8 cellular contexts compared by ENCODE assay signal in genomic region chr7:27095897-27096755, GRCh38. TPM values are rescaled to one million over a fixed set of nuclear protein-coding genes. Genes with fewer than 3 reads are reported as not detected.
DNase-seq lines count a peak whose midpoint lies in the region; ATAC-seq and TF ChIP-seq lines count a peak whose summit lies in the region.

Gene HOXA1, minus strand, starts transcription at chr7:27096000. Its CDS starts 88 bp downstream, at chr7:27095912.

- peak; percentile 23 for DNase-seq in Ammon's horn (ENCODE audit: low spot score)
- peak; percentile 84 for DNase-seq in NCI-H446 treated with DMSO at 0.1 percent for 48 hours (lab: John Stamatoyannopoulos, UW)
- DNase-seq in activated CD4-positive, alpha-beta T cell treated with anti-CD3 and anti-CD28 coated beads, Interleukin-2, amount 50 U/mL, for 1 hour, result peak; percentile 70
- DNase-seq in effector CD4-positive, alpha-beta T cell, result peak; percentile 66
- peak; percentile 87 to 93 for DNase-seq in mesothelial cell of epicardium (ENCODE audit: low spot score in 2 of 2, unreplicated experiment in 2 of 2)
- peak; percentile 25 to 57 for DNase-seq in stimulated activated CD8-positive, alpha-beta memory T cell treated with anti-CD3 and anti-CD28 coated beads, Interleukin-4, amount 100 ng/mL, for 1 hour (ENCODE audit: low read depth in 2 of 2, low spot score in 1 of 2)

- H3K27me3 Mint-ChIP-seq in mesothelial cell of epicardium (ENCODE audit: low read depth), result no peaks in the 10 kb centered on the region

- peaks cover 16% of the 10 kb centered on the region for H3K36me3 Mint-ChIP-seq in mesothelial cell of epicardium

- peak; percentile 89 for ATAC-seq in HG03280 (IDR thresholded peaks at IDR 0.05; ENCODE audit: unreplicated experiment)

- TF ChIP-seq CTCF in mesothelial cell of epicardium (IDR thresholded peaks at IDR 0.05; ENCODE audit: unreplicated experiment), result no peak

- H3K9me3 Mint-ChIP-seq in mesothelial cell of epicardium, result no peaks in the 10 kb centered on the region

- TF ChIP-seq POLR2A in GM19193 (IDR thresholded peaks at IDR 0.05; ENCODE audit: extremely low read depth, insufficient read depth, insufficient read length), result peak; percentile 68

- peak within 1 kb of the TSS; percentile 98 for H3K4me3 Mint-ChIP-seq in mesothelial cell of epicardium

- H3K27ac Mint-ChIP-seq in mesothelial cell of epicardium, result peak within 1 kb of the TSS; percentile 100

- peaks cover 68% of the 10 kb centered on the region for H3K4me1 Mint-ChIP-seq in mesothelial cell of epicardium

RNA-seq across cellular contexts. Expression of gene HOXA1, which starts in this region (rescaled TPM):
- 13.7 to 14.6 TPM (median 14.0 TPM) in 3 replicates for total RNA-seq in mesothelial cell of epicardium

Comparison
In these comparisons a context has a peak if more than half of its experiments do, and no peak if none do; other contexts are left out.
1. Peak in every context shown above with its lines: DNase-seq and ATAC-seq.
2. DNase-seq: peak in every context shown above with its lines; median percentile 90 in mesothelial cell of epicardium; 84 in NCI-H446 treated with DMSO at 0.1 percent for 48 hours; 70 in activated CD4-positive, alpha-beta T cell treated with anti-CD3 and anti-CD28 coated beads, Interleukin-2, amount 50 U/mL, for 1 hour; 66 in effector CD4-positive, alpha-beta T cell; 41 in stimulated activated CD8-positive, alpha-beta memory T cell treated with anti-CD3 and anti-CD28 coated beads, Interleukin-4, amount 100 ng/mL, for 1 hour; 23 in Ammon's horn.